In genomic region chr11:34416746-34417145, GRCh38 we compare ENCODE assay signal across 34 cellular contexts. TPM values are rescaled to one million over a fixed set of nuclear protein-coding genes. Genes with fewer than 3 reads are reported as not detected.
DNase-seq lines count a peak whose midpoint lies in the region; ATAC-seq, FAIRE-seq and TF ChIP-seq lines count a peak whose summit lies in the region.
"Had no signal": no experiment of that assay in that cellular context is flagged by ENCODE, and none has a peak within 500 bp of the region (broad histone marks: within the 10 kb centered on the region; RNA-seq: fewer than 3 reads in every experiment).

No MANE protein-coding gene starts in this region.

- no peak overlapping the region for H3T11ph ChIP-seq in H9 (ENCODE audit: low read length)

- no peak overlapping the region for H4K8ac ChIP-seq in H9 (replicated peaks; ENCODE audit: insufficient read length, low read depth, low read length)

- no peak overlapping the region for H3K27ac ChIP-seq in K562 (ENCODE audit: extremely low read depth, low read depth, low read length)
- peak overlapping the region; percentile 9 to 53 for H3K27ac ChIP-seq in liver (ENCODE audit: low read depth in 1 of 2, low read length in 2 of 2)
- no peak overlapping the region for H3K27ac ChIP-seq in H9 (ENCODE audit: insufficient read length, low read depth, low read length)
- H3K27ac ChIP-seq: esophagus squamous epithelium, ovary, PC-9 had no signal

- H3K79me2 ChIP-seq in K562 (ENCODE audit: control insufficient read depth, insufficient read depth, low read length) (no peaks in the 10 kb centered on the region), H9 (ENCODE audit: insufficient read depth, low read length) (peaks cover 1% of the 10 kb centered on the region; the same call in 1 of the 2 replicates)

- no peak for TF ChIP-seq EP300 in K562 (IDR thresholded peaks at IDR 0.05; ENCODE audit: low read length)

- DNase-seq in AML-193 (lab: John Stamatoyannopoulos, UW) (peak; percentile 81), NB4 (ENCODE audit: low read depth) (peak; percentile 81), K562 (ENCODE audit: extremely low read depth in 1 of 4, low spot score in 3 of 4) (no peak), H9 (no peak), NCI-H226 (no peak)
- no peak for DNase-seq in activated naive CD4-positive, alpha-beta T cell treated with anti-CD3 and anti-CD28 coated beads, Interleukin-2, amount 50 U/mL, for 72 hours (ENCODE audit: low spot score in 2 of 2)
- DNase-seq: ACHN; activated CD4-positive, alpha-beta T cell treated with anti-CD3 and anti-CD28 coated beads, Interleukin-2, amount 10 ng/mL, durations not matched to agents 7 days and 5 days; activated naive CD8-positive, alpha-beta T cell treated with anti-CD3 and anti-CD28 coated beads, Interleukin-2, amount 10 ng/mL, durations not matched to agents 7 days and 5 days; DMS153; endodermal cell; esophagus squamous epithelium; head of caudate nucleus; KBM-7; left cardiac atrium; naive thymus-derived CD8-positive, alpha-beta T cell; NCI-H1048; NCI-H2029; NCI-H2227 treated with DMSO at 0.1 percent for 48 hours; NCI-H774; ovary; PC-9; right cardiac atrium; SHP77 treated with DMSO at 0.1 percent for 48 hours; stimulated activated naive CD8-positive, alpha-beta T cell treated with anti-CD3 and anti-CD28 coated beads, Interleukin-15, amount 100 ng/mL, for 72 hours; upper lobe of left lung had no signal

- no peak overlapping the region for H4K91ac ChIP-seq in H9 (ENCODE audit: insufficient read length, low read depth, low read length)

- no peak overlapping the region for H3K14ac ChIP-seq in H9 (ENCODE audit: insufficient read depth, low read length)

- H3K9me3 Mint-ChIP-seq in H9, result peaks cover 14 to 17% of the 10 kb centered on the region in 2 experiments
- peaks cover 22 to 24% of the 10 kb centered on the region in 2 donors for H3K9me3 Mint-ChIP-seq in activated naive CD4-positive, alpha-beta T cell treated with anti-CD3 and anti-CD28 coated beads, Interleukin-2, amount 50 U/mL, for 72 hours

- no peak overlapping the region for H3K4ac ChIP-seq in H9 (ENCODE audit: low read depth, low read length)

- TF ChIP-seq CTCF in NB4 (IDR thresholded peaks at IDR 0.05; ENCODE audit: low read depth, low read length), result no peak
- TF ChIP-seq CTCF in K562 (IDR thresholded peaks at IDR 0.05 in 2 of 3, conservative IDR thresholded peaks at IDR 0.05 in 1 of 3; ENCODE audit: insufficient read depth in 2 of 3, low read depth in 1 of 3, low read length in 3 of 3), result no peak
- no peak for TF ChIP-seq CTCF in liver (IDR thresholded peaks at IDR 0.05; ENCODE audit: low read depth, low read length, missing input control)
- TF ChIP-seq CTCF in H9 (conservative IDR thresholded peaks at IDR 0.05), result no peak

- H3K9ac ChIP-seq in K562 (ENCODE audit: insufficient read depth in 1 of 2, low read depth in 2 of 2, low read length in 2 of 2) (no peak overlapping the region), liver (ENCODE audit: low read depth in 1 of 2, low read length in 2 of 2) (no peak overlapping the region), H9 (ENCODE audit: extremely low read depth, insufficient read length, low read length) (no peak overlapping the region)

- intact Hi-C loops in K562 (cut with micrococcal nuclease), result no loop called here

- H3K9me3 ChIP-seq in K562 (replicated peaks; ENCODE audit: control insufficient read depth, insufficient read depth, low read depth, low read length) (no peaks in the 10 kb centered on the region), liver (ENCODE audit: control insufficient read depth in 4 of 4, low read length in 3 of 4) (peaks cover 0 to 7% (median 5%) of the 10 kb centered on the region in 4 donors), H9 (ENCODE audit: control insufficient read depth, low read depth, low read length) (peaks cover 7% of the 10 kb centered on the region)
- H3K9me3 ChIP-seq: ovary had no signal

- no peak overlapping the region for H3K4me3 Mint-ChIP-seq in H9
- H3K4me3 Mint-ChIP-seq: activated CD4-positive, alpha-beta T cell treated with anti-CD3 and anti-CD28 coated beads, Interleukin-2, amount 10 ng/mL, durations not matched to agents 7 days and 5 days; activated naive CD8-positive, alpha-beta T cell treated with anti-CD3 and anti-CD28 coated beads, Interleukin-2, amount 10 ng/mL, durations not matched to agents 7 days and 5 days; activated T-helper 17 cell treated with anti-CD3 and anti-CD28 coated beads, Interleukin-2, amount 50 U/mL, for 72 hours; brain; endodermal cell; naive thymus-derived CD8-positive, alpha-beta T cell; stimulated activated naive CD8-positive, alpha-beta T cell treated with anti-CD3 and anti-CD28 coated beads, Interleukin-15, amount 100 ng/mL, for 72 hours; T-helper 1 cell treated with Interleukin-12 subunit alpha and Interleukin-12 subunit beta and Interleukin-4 antibody, amounts not matched to agents 30 μg/mL and 1 μg/mL, for 36 hours had no signal

- H3K9me1 ChIP-seq in K562 (ENCODE audit: control insufficient read depth, insufficient read depth, low read length), result no peaks in the 10 kb centered on the region

- H3K79me1 ChIP-seq in H9 (ENCODE audit: insufficient read depth, low read depth, low read length, poor library complexity, severe bottlenecking), result no peaks in the 10 kb centered on the region

- H3K23me2 ChIP-seq in H9 (ENCODE audit: insufficient read length, low read depth, low read length, poor library complexity, severe bottlenecking), result no peaks in the 10 kb centered on the region

- POLR2A ChIA-PET in K562 (lab: Yijun Ruan, JAX), result interaction anchor here (0.6 kb wide), 1 partner anchor 175 kb away, joined by 3 read pairs; no protein-coding TSS in a partner anchor

- peaks cover 0 to 3% of the 10 kb centered on the region in 2 experiments; a peak in 1 of 5 replicates for H3K27me3 ChIP-seq in K562 (ENCODE audit: control insufficient read depth in 2 of 2, insufficient read depth in 2 of 2, low read length in 2 of 2)
- H3K27me3 ChIP-seq in liver (ENCODE audit: control insufficient read depth in 4 of 4, insufficient read depth in 4 of 4, low read length in 3 of 4), result no peaks in the 10 kb centered on the region
- H3K27me3 ChIP-seq in H9 (ENCODE audit: insufficient read depth, low read length), result no peaks in the 10 kb centered on the region
- H3K27me3 ChIP-seq: ovary, upper lobe of left lung had no signal

- no peaks in the 10 kb centered on the region for H4K20me1 ChIP-seq in K562 (replicated peaks; ENCODE audit: control insufficient read depth, insufficient read depth, low read length)
- no peaks in the 10 kb centered on the region for H4K20me1 ChIP-seq in H9 (ENCODE audit: control insufficient read depth, insufficient read depth, insufficient read length)

- ATAC-seq in K562 (no peak), HG03135 (IDR thresholded peaks at IDR 0.05; ENCODE audit: unreplicated experiment) (no peak)
- ATAC-seq in activated naive CD4-positive, alpha-beta T cell treated with anti-CD3 and anti-CD28 coated beads, Interleukin-2, amount 50 U/mL, for 72 hours, result no peak
- ATAC-seq: activated T-helper 17 cell treated with anti-CD3 and anti-CD28 coated beads, Interleukin-2, amount 50 U/mL, for 72 hours; HCT116; naive thymus-derived CD8-positive, alpha-beta T cell; right cardiac atrium; stimulated activated naive CD8-positive, alpha-beta T cell treated with anti-CD3 and anti-CD28 coated beads, Interleukin-15, amount 100 ng/mL, for 72 hours had no signal

- no peak overlapping the region for H3K4me2 ChIP-seq in K562 (ENCODE audit: insufficient read depth, low read length)
- no peak overlapping the region for H3K4me2 ChIP-seq in H9 (ENCODE audit: insufficient read depth, insufficient read length, low read length)
- H3K4me2 ChIP-seq: PC-9 had no signal

- no peaks in the 10 kb centered on the region for H3K36me3 ChIP-seq in K562 (ENCODE audit: control insufficient read depth, insufficient read depth, low read length)
- no peaks in the 10 kb centered on the region for H3K36me3 ChIP-seq in liver (ENCODE audit: control insufficient read depth in 4 of 4, insufficient read depth in 3 of 4, low read depth in 1 of 4, low read length in 3 of 4)
- H3K36me3 ChIP-seq: esophagus squamous epithelium, ovary, upper lobe of left lung had no signal

- no peak overlapping the region for H4K5ac ChIP-seq in H9 (ENCODE audit: insufficient read length, low read depth, low read length)

- TF ChIP-seq RAD21 in K562 (CRISPR knock-in tag; conservative IDR thresholded peaks at IDR 0.05 in 1 of 2, IDR thresholded peaks at IDR 0.05 in 1 of 2) (no peak), liver (IDR thresholded peaks at IDR 0.05) (peak; percentile 29 to 33)

- TF ChIP-seq POLR2A in NB4 (IDR thresholded peaks at IDR 0.05; ENCODE audit: extremely low read depth, insufficient read length), result no peak
- TF ChIP-seq POLR2A in K562 (conservative IDR thresholded peaks at IDR 0.05), result no peak

- H2BK5ac ChIP-seq in H9 (ENCODE audit: insufficient read length, low read length), result no peak overlapping the region

- H2AFZ ChIP-seq in K562 (ENCODE audit: low read depth, low read length) (no peak overlapping the region), H9 (ENCODE audit: low read length) (no peak overlapping the region)
- H2AFZ ChIP-seq: PC-9 had no signal

- no peak overlapping the region for H3K56ac ChIP-seq in H9 (ENCODE audit: insufficient read length, low read depth, low read length)

- no peak overlapping the region for H3K27ac Mint-ChIP-seq in H9
- H3K27ac Mint-ChIP-seq in activated naive CD4-positive, alpha-beta T cell treated with anti-CD3 and anti-CD28 coated beads, Interleukin-2, amount 50 U/mL, for 72 hours, result no peak overlapping the region
- H3K27ac Mint-ChIP-seq: activated CD4-positive, alpha-beta T cell treated with anti-CD3 and anti-CD28 coated beads, Interleukin-2, amount 10 ng/mL, durations not matched to agents 7 days and 5 days; activated naive CD8-positive, alpha-beta T cell treated with anti-CD3 and anti-CD28 coated beads, Interleukin-2, amount 10 ng/mL, durations not matched to agents 7 days and 5 days; activated T-helper 17 cell treated with anti-CD3 and anti-CD28 coated beads, Interleukin-2, amount 50 U/mL, for 72 hours; brain; endodermal cell; naive thymus-derived CD8-positive, alpha-beta T cell; T-helper 1 cell treated with Interleukin-12 subunit alpha and Interleukin-12 subunit beta and Interleukin-4 antibody, amounts not matched to agents 30 μg/mL and 1 μg/mL, for 36 hours had no signal

- no TSS peak for BruUV-seq in K562 (replicated peaks; lab: Mats Ljungman, UMichigan)

- H3K18ac ChIP-seq in H9 (ENCODE audit: insufficient read length, low read depth, low read length), result no peak overlapping the region

- 0 out of 4 replicates have a peak, but pooled peaks cover 0 to 4% of the 10 kb centered on the region in 2 experiments for H3K4me1 Mint-ChIP-seq in H9
- H3K4me1 Mint-ChIP-seq: activated CD4-positive, alpha-beta T cell treated with anti-CD3 and anti-CD28 coated beads, Interleukin-2, amount 10 ng/mL, durations not matched to agents 7 days and 5 days; activated naive CD8-positive, alpha-beta T cell treated with anti-CD3 and anti-CD28 coated beads, Interleukin-2, amount 10 ng/mL, durations not matched to agents 7 days and 5 days; activated T-helper 17 cell treated with anti-CD3 and anti-CD28 coated beads, Interleukin-2, amount 50 U/mL, for 72 hours; brain; endodermal cell; naive thymus-derived CD8-positive, alpha-beta T cell; stimulated activated naive CD8-positive, alpha-beta T cell treated with anti-CD3 and anti-CD28 coated beads, Interleukin-15, amount 100 ng/mL, for 72 hours had no signal

- H3K4me1 ChIP-seq in K562 (replicated peaks in 1 of 2; ENCODE audit: control insufficient read depth in 2 of 2, insufficient read depth in 2 of 2, low read length in 2 of 2) (no peaks in the 10 kb centered on the region), liver (ENCODE audit: control insufficient read depth in 4 of 4, insufficient read depth in 4 of 4, low read length in 3 of 4) (peaks cover 0 to 32% (median 19%) of the 10 kb centered on the region in 4 donors), H9 (ENCODE audit: insufficient read depth, low read length) (no peaks in the 10 kb centered on the region)
- H3K4me1 ChIP-seq: esophagus squamous epithelium had no signal

- H3K4me3 ChIP-seq in NB4 (ENCODE audit: low read depth, low read length) (no peak overlapping the region), K562 (no peak overlapping the region), liver (ENCODE audit: low read depth in 1 of 3, low read length in 3 of 3) (no peak overlapping the region)
- H3K4me3 ChIP-seq: esophagus squamous epithelium, ovary, PC-9, upper lobe of left lung had no signal

- CTCF ChIA-PET in K562 (lab: Yijun Ruan, JAX; ENCODE audit: low intra/inter-chr PET ratio), result interaction anchor here (0.6 kb wide), 1 partner anchor 1368 kb away, joined by 11 read pairs; no protein-coding TSS in a partner anchor

- no peak overlapping the region for H2BK15ac ChIP-seq in H9 (ENCODE audit: low read depth, low read length)

- no peak overlapping the region for H2BK20ac ChIP-seq in H9 (ENCODE audit: low read depth, low read length, poor library complexity, severe bottlenecking)

- H3K27me3 Mint-ChIP-seq in H9 (ENCODE audit: low read depth), result no peaks in the 10 kb centered on the region; the same call in 1 of the 2 replicates

- no peak for FAIRE-seq in K562 (lab: Jason Lieb, UNC)
- FAIRE-seq: colon, G401.6 had no signal

- WGBS in K562 (ENCODE audit: insufficient coverage, low coverage, missing lambda C conversion rate), result 9% methylated on average over 3 of the region's 3 CpGs
- WGBS in liver, result 16% methylated on average over 3 of the region's 3 CpGs
- no CpG with 5 or more reads among the region's 3 CpGs for WGBS in H9 (ENCODE audit: extremely low coverage, insufficient read length, low lambda C conversion rate)

- no peak overlapping the region for H3K23ac ChIP-seq in H9 (ENCODE audit: insufficient read length, low read depth, low read length)

- no peak overlapping the region for H2BK12ac ChIP-seq in H9 (ENCODE audit: insufficient read length, low read depth, low read length)

- no peak overlapping the region for H2AK5ac ChIP-seq in H9 (ENCODE audit: insufficient read length, low read length)

- H3K36me3 Mint-ChIP-seq in H9 (ENCODE audit: insufficient read depth in 1 of 3, low read depth in 3 of 3), result peaks cover 4 to 18% (median 5%) of the 10 kb centered on the region in 3 experiments; a peak in 6 of 7 replicates
- peaks cover 13 to 15% of the 10 kb centered on the region in 2 donors for H3K36me3 Mint-ChIP-seq in activated naive CD4-positive, alpha-beta T cell treated with anti-CD3 and anti-CD28 coated beads, Interleukin-2, amount 50 U/mL, for 72 hours
- H3K36me3 Mint-ChIP-seq: activated naive CD8-positive, alpha-beta T cell treated with anti-CD3 and anti-CD28 coated beads, Interleukin-2, amount 10 ng/mL, durations not matched to agents 7 days and 5 days; brain had no signal

- in situ Hi-C loops in K562 (cut with MboI), result no loop called here

- H2BK120ac ChIP-seq in H9 (ENCODE audit: low read depth, low read length, poor library complexity, severe bottlenecking), result no peak overlapping the region

RNA-seq across cellular contexts. Expression of gene CAT, which starts 22.0 kb away (rescaled TPM):
- total RNA-seq in K562 (2011; cell fraction: chromatin; rRNA removed; ENCODE audit: low replicate concordance), result 61.5 and 103 TPM in 2 replicates
- total RNA-seq in K562 (2011; cell fraction: nucleolus; rRNA removed), result 44.7 and 51.1 TPM in 2 replicates
- total RNA-seq in K562 (2011; cell fraction: nucleoplasm; rRNA removed), result 61.4 and 65.7 TPM in 2 replicates
- total RNA-seq in K562 (2014; rRNA removed), result 93.2 and 103 TPM in 2 replicates
- total RNA-seq in K562 (2014; rRNA removed; fragmentation: Illumina TruSeq; extraction: Trizol), result 115 and 124 TPM in 2 replicates
- total RNA-seq in K562 (2015; rRNA removed; fragmentation: Illumina TruSeq; extraction: Trizol), result 96.7 and 101 TPM in 2 replicates
- total RNA-seq in K562 (2021), result 86.7 and 95.1 TPM in 2 replicates
- 143 and 183 TPM in 2 replicates for polyA plus RNA-seq in K562 (2011; rRNA removed)
- 127 and 140 TPM in 2 replicates for polyA plus RNA-seq in K562 (2011; cell fraction: cytosol; rRNA removed)
- polyA plus RNA-seq in K562 (2011; cell fraction: nucleus; rRNA removed), result 99.0 and 115 TPM in 2 replicates
- polyA plus RNA-seq in K562 (2012), result 70.6 and 73.3 TPM in 2 replicates
- polyA plus RNA-seq in K562 (2014; fragmentation: Illumina TruSeq; extraction: Trizol), result 126 and 162 TPM in 2 replicates
- polyA plus RNA-seq in K562 (2014; fragmentation: Nextera tagmentation; extraction: Ambion mirVana), result 100 to 1,000 TPM; 114 to 172 TPM
- 99.1 and 110 TPM in 2 replicates for polyA plus RNA-seq in K562 (2014; rRNA removed)
- polyA minus RNA-seq in K562 (2011; rRNA and poly(A)+ RNA removed), result 104 and 133 TPM in 2 replicates
- polyA minus RNA-seq in K562 (2011; cell fraction: cytosol; rRNA and poly(A)+ RNA removed), result 59.1 and 62.5 TPM in 2 replicates
- polyA minus RNA-seq in K562 (2011; cell fraction: nucleus; rRNA and poly(A)+ RNA removed), result 32.4 and 53.8 TPM in 2 replicates
- 100 to 1,000 TPM; 503 to 620 TPM for total RNA-seq in liver
- polyA plus RNA-seq in liver, result 100 to 1,000 TPM; 270 to 273 TPM
- 9.9 and 10.4 TPM in 2 replicates for total RNA-seq in H9 (2021)
- 10 to 100 TPM; 16.5 to 23.6 TPM for total RNA-seq in activated naive CD4-positive, alpha-beta T cell treated with anti-CD3 and anti-CD28 coated beads, Interleukin-2, amount 50 U/mL, for 72 hours

RNA-seq across cellular contexts. Expression of gene ABTB2, which starts 58.9 kb away (rescaled TPM):
- total RNA-seq in K562 (2011; cell fraction: chromatin; rRNA removed; ENCODE audit: low replicate concordance), result 0.07 and 0.76 TPM in 2 replicates
- 0.53 and 0.83 TPM in 2 replicates for total RNA-seq in K562 (2011; cell fraction: nucleolus; rRNA removed)
- total RNA-seq in K562 (2011; cell fraction: nucleoplasm; rRNA removed), result 0.15 and 0.22 TPM in 2 replicates
- 0.18 TPM in 1 of 2 replicates, not detected in the other for total RNA-seq in K562 (2014; rRNA removed)
- not detected in 2 replicates for total RNA-seq in K562 (2014; rRNA removed; fragmentation: Illumina TruSeq; extraction: Trizol)
- total RNA-seq in K562 (2015; rRNA removed; fragmentation: Illumina TruSeq; extraction: Trizol), result 0.04 TPM in 2 replicates
- 0.13 and 0.29 TPM in 2 replicates for total RNA-seq in K562 (2021)
- polyA plus RNA-seq in K562 (2011; rRNA removed), result 0.09 and 0.18 TPM in 2 replicates
- 0.09 and 0.30 TPM in 2 replicates for polyA plus RNA-seq in K562 (2011; cell fraction: cytosol; rRNA removed)
- polyA plus RNA-seq in K562 (2011; cell fraction: nucleus; rRNA removed), result 0.28 and 0.80 TPM in 2 replicates
- 0.22 and 0.31 TPM in 2 replicates for polyA plus RNA-seq in K562 (2012)
- polyA plus RNA-seq in K562 (2014; fragmentation: Illumina TruSeq; extraction: Trizol), result 0.12 and 0.14 TPM in 2 replicates
- polyA plus RNA-seq in K562 (2014; fragmentation: Nextera tagmentation; extraction: Ambion mirVana), result under 1 TPM in 1 of 2 experiments, not detected in 1; 0.03 TPM
- 0.04 and 0.07 TPM in 2 replicates for polyA plus RNA-seq in K562 (2014; rRNA removed)
- 0.06 and 0.21 TPM in 2 replicates for polyA minus RNA-seq in K562 (2011; rRNA and poly(A)+ RNA removed)
- not detected in 2 replicates for polyA minus RNA-seq in K562 (2011; cell fraction: cytosol; rRNA and poly(A)+ RNA removed)
- polyA minus RNA-seq in K562 (2011; cell fraction: nucleus; rRNA and poly(A)+ RNA removed), result 0.33 and 0.40 TPM in 2 replicates
- total RNA-seq in liver, result 1 to 10 TPM; 5.1 to 8.9 TPM
- polyA plus RNA-seq in liver, result 1 to 10 TPM; 2.4 to 7.1 TPM
- 5.3 and 5.5 TPM in 2 replicates for total RNA-seq in H9 (2021)
- under 1 TPM; 0.16 to 0.27 TPM for total RNA-seq in activated naive CD4-positive, alpha-beta T cell treated with anti-CD3 and anti-CD28 coated beads, Interleukin-2, amount 50 U/mL, for 72 hours

Comparison
In these comparisons a context has a peak if more than half of its experiments do, and no peak if none do; other contexts are left out.
1. DNase-seq: peak in AML-193 (2 of 2) and NB4 (single experiment); none in K562 (0 of 4), H9 (single experiment), NCI-H226 (single experiment) and activated naive CD4-positive, alpha-beta T cell treated with anti-CD3 and anti-CD28 coated beads, Interleukin-2, amount 50 U/mL, for 72 hours (0 of 2).
2. H3K27ac ChIP-seq: peak in liver (2 of 2); none in K562 (single experiment) and H9 (single experiment).
3. RNA of gene CAT, which starts 22.0 kb away (total RNA-seq): 503 to 620 TPM in liver; 44.7 to 124 TPM in K562, 16.5 to 23.6 TPM in activated naive CD4-positive, alpha-beta T cell treated with anti-CD3 and anti-CD28 coated beads, Interleukin-2, amount 50 U/mL, for 72 hours and 9.9 to 10.4 TPM in H9; every median in the first group is over 4 times any median in the second.